In the genomic region with DNA sequence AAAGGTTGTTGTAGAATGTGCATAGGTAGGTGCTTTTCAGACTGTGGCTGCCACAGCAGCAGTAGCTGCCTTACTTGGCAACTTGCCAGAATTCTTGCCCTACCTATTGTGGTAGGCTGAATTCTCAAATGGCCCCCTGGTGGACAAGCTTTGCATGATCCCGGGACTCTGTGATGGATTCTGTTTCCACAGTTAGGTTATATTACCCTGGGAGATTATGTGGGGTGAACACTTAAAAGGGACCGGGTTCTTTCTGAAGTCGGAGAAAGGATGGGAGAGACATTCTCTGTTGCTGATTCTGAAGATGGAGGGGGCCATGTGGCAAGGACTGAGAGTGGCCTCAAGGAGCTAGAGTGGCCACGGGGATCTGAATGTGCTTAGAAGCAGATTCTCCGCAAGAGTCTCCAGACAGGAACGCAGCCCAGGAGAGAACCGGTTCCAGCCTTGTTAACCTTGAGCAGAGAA, we compare ENCODE assay signal across 8 cellular contexts. TPM values are rescaled to one million over a fixed set of nuclear protein-coding genes. Genes with fewer than 3 reads are reported as not detected.
A peak's percentile ranks its signal among the peaks of the same experiment; 100 is the strongest.
DNase-seq lines count a peak whose midpoint lies in the region; ATAC-seq and TF ChIP-seq lines count a peak whose summit lies in the region.

No MANE protein-coding gene starts in this region.

- TF ChIP-seq CTCF in WI38 (IDR thresholded peaks at IDR 0.05; ENCODE audit: low read depth, low read length) (peak; percentile 55), nephron (IDR thresholded peaks at IDR 0.05; ENCODE audit: unreplicated experiment in 3 of 3) (peak; percentile 27 to 47 (median 35))

- H3K36me3 Mint-ChIP-seq in nephron (ENCODE audit: low read depth) = no peaks in the 10 kb centered on the region

- peaks cover 12% of the 10 kb centered on the region for H3K4me1 Mint-ChIP-seq in nephron

- H3K27me3 Mint-ChIP-seq in nephron (ENCODE audit: low read depth) = no peaks in the 10 kb centered on the region

- H3K9me3 Mint-ChIP-seq in nephron = peaks cover 8% of the 10 kb centered on the region

- peak; percentile 9 for DNase-seq in activated gamma-delta T cell treated with Interleukin-2 at 50 U/mL for 16 hours
- DNase-seq in activated gamma-delta T cell (lab: John Stamatoyannopoulos, UW) = no peak
- peak; percentile 90 for DNase-seq in NCI-H2029 (lab: John Stamatoyannopoulos, UW)

- ATAC-seq in esophagus mucosa (peak; percentile 85), HG03378 (IDR thresholded peaks at IDR 0.05; ENCODE audit: unreplicated experiment) (no peak), HG03108 (IDR thresholded peaks at IDR 0.05; ENCODE audit: unreplicated experiment) (no peak)

- H3K4me3 Mint-ChIP-seq in nephron = no peak overlapping the region

- H3K27ac Mint-ChIP-seq in nephron = no peak overlapping the region

- H3K4me3 ChIP-seq in WI38 (ENCODE audit: low read depth, low read length) = no peak overlapping the region

RNA-seq across cellular contexts. Expression of a gene that starts 32.1 kb away (rescaled TPM):
- total RNA-seq in esophagus mucosa = 0.28 TPM
